ENCODE assay signal across 10 cellular contexts in genomic region chr1:27832762-27833161, GRCh38. TPM values are rescaled to one million over a fixed set of nuclear protein-coding genes. Genes with fewer than 3 reads are reported as not detected.
DNase-seq lines count a peak whose midpoint lies in the region; ATAC-seq and TF ChIP-seq lines count a peak whose summit lies in the region.
"Had no signal": no experiment of that assay in that cellular context is flagged by ENCODE, and none has a peak within 500 bp of the region (broad histone marks: within the 10 kb centered on the region; RNA-seq: fewer than 3 reads in every experiment).

No MANE protein-coding gene starts in this region.

- DNase-seq in activated CD8-positive, alpha-beta T cell treated with anti-CD3 and anti-CD28 coated beads for 36 hours = no peak
- no peak for DNase-seq in activated CD8-positive, alpha-beta T cell treated with anti-CD3 and anti-CD28 coated beads, Interleukin-2, amount 10 ng/mL, durations not matched to agents 7 days and 5 days
- DNase-seq in OCI-LY7 (ENCODE audit: low spot score) (no peak), endodermal cell (no peak), renal cortical epithelial cell (ENCODE audit: low read depth) (peak; percentile 36), ovary (no peak), DMS153 treated with DMSO at 0.1 percent for 48 hours (lab: John Stamatoyannopoulos, UW; ENCODE audit: unreplicated experiment) (no peak)
- DNase-seq: NCI-H1105, uterus had no signal

- H3K4me3 ChIP-seq in OCI-LY7 (ENCODE audit: low read depth, low read length, poor library complexity, severe bottlenecking) = no peak overlapping the region
- peak overlapping the region; percentile 94 for H3K4me3 ChIP-seq in endodermal cell (ENCODE audit: low read length)
- H3K4me3 ChIP-seq in ovary = no peak overlapping the region
- H3K4me3 ChIP-seq: uterus had no signal

- no peak overlapping the region for H3K9ac ChIP-seq in endodermal cell (ENCODE audit: extremely low read depth, low read length, poor library complexity, severe bottlenecking)

- no peaks in the 10 kb centered on the region for H3K27me3 ChIP-seq in endodermal cell (ENCODE audit: control insufficient read depth, insufficient read depth, low read length, poor library complexity, severe bottlenecking)
- H3K27me3 ChIP-seq in ovary = no peaks in the 10 kb centered on the region
- H3K27me3 ChIP-seq: uterus had no signal

- H3K4me3 Mint-ChIP-seq in activated CD8-positive, alpha-beta T cell treated with anti-CD3 and anti-CD28 coated beads for 36 hours = peak overlapping the region; percentile 13
- H3K4me3 Mint-ChIP-seq in activated CD8-positive, alpha-beta T cell treated with anti-CD3 and anti-CD28 coated beads, Interleukin-2, amount 10 ng/mL, durations not matched to agents 7 days and 5 days = no peak overlapping the region
- H3K4me3 Mint-ChIP-seq in endodermal cell = no peak overlapping the region

- H3K27ac Mint-ChIP-seq in activated CD8-positive, alpha-beta T cell treated with anti-CD3 and anti-CD28 coated beads for 36 hours = peak overlapping the region; percentile 31
- no peak overlapping the region for H3K27ac Mint-ChIP-seq in activated CD8-positive, alpha-beta T cell treated with anti-CD3 and anti-CD28 coated beads, Interleukin-2, amount 10 ng/mL, durations not matched to agents 7 days and 5 days
- H3K27ac Mint-ChIP-seq in endodermal cell = peak overlapping the region; percentile 33

- 94 to 100% methylated on average over 1 to 2 of the region's 2 CpGs for WGBS in endodermal cell (ENCODE audit: insufficient coverage in 1 of 2, insufficient read length in 1 of 2), 2 experiments
- 69 to 81% (median 70%) methylated on average over 2 of the region's 2 CpGs for WGBS in ovary, 3 donors

- no peak for TF ChIP-seq EP300 in ovary (IDR thresholded peaks at IDR 0.05)

- H3K9me3 Mint-ChIP-seq in activated CD8-positive, alpha-beta T cell treated with anti-CD3 and anti-CD28 coated beads for 36 hours = no peaks in the 10 kb centered on the region
- H3K9me3 Mint-ChIP-seq in activated CD8-positive, alpha-beta T cell treated with anti-CD3 and anti-CD28 coated beads, Interleukin-2, amount 10 ng/mL, durations not matched to agents 7 days and 5 days (ENCODE audit: insufficient read depth) = no peaks in the 10 kb centered on the region
- no peaks in the 10 kb centered on the region for H3K9me3 Mint-ChIP-seq in endodermal cell

- H3K79me2 ChIP-seq in OCI-LY7 (ENCODE audit: insufficient read depth, low read depth, low read length) = peaks cover 64% of the 10 kb centered on the region

- POLR2A ChIA-PET in activated CD8-positive, alpha-beta T cell treated with anti-CD3 and anti-CD28 coated beads for 36 hours (lab: Charles Lee) = interaction anchor here (0.6 to 1.7 kb wide), 2 partner anchors 10 to 31 kb away, joined by 4 to 6 read pairs; no protein-coding TSS in a partner anchor
- POLR2A ChIA-PET in activated CD8-positive, alpha-beta T cell treated with anti-CD3 and anti-CD28 coated beads, Interleukin-2, amount 10 ng/mL, durations not matched to agents 7 days and 5 days (lab: Charles Lee) = no interaction called here
- POLR2A ChIA-PET in OCI-LY7 (lab: Charles Lee) = interaction anchor here (0.7 to 1.2 kb wide), 2 partner anchors 60 to 107 kb away, joined by 3 to 6 read pairs; partner anchors contain the start of genes FAM76A and STX12

- H3K9me3 ChIP-seq in OCI-LY7 (ENCODE audit: low read length) = no peaks in the 10 kb centered on the region
- H3K9me3 ChIP-seq in endodermal cell (ENCODE audit: control insufficient read depth, low read length) = no peaks in the 10 kb centered on the region
- H3K9me3 ChIP-seq in ovary = no peaks in the 10 kb centered on the region
- H3K9me3 ChIP-seq: uterus had no signal

- CTCF ChIA-PET in activated CD8-positive, alpha-beta T cell treated with anti-CD3 and anti-CD28 coated beads for 36 hours (lab: Charles Lee) = interaction anchor here (0.6 to 1.4 kb wide), 3 partner anchors 8 to 164 kb away, joined by 3 to 5 read pairs (median 4); no protein-coding TSS in a partner anchor
- CTCF ChIA-PET in activated CD8-positive, alpha-beta T cell treated with anti-CD3 and anti-CD28 coated beads, Interleukin-2, amount 10 ng/mL, durations not matched to agents 7 days and 5 days (lab: Charles Lee) = interaction anchor here (0.5 to 3.7 kb wide), 5 partner anchors 12 to 568 kb away, joined by 3 to 12 read pairs (median 4); partner anchors contain the start of gene FAM76A
- CTCF ChIA-PET in OCI-LY7 (lab: Charles Lee; ENCODE audit: unreplicated experiment) = no interaction called here

- TF ChIP-seq POLR2A in ovary (IDR thresholded peaks at IDR 0.05) = no peak

- H3K4me1 ChIP-seq in OCI-LY7 (ENCODE audit: insufficient read depth, low read length, poor library complexity, severe bottlenecking) = peaks cover 23% of the 10 kb centered on the region
- peaks cover 3% of the 10 kb centered on the region for H3K4me1 ChIP-seq in endodermal cell (ENCODE audit: control insufficient read depth, insufficient read depth, low read length)
- peaks cover 2% of the 10 kb centered on the region for H3K4me1 ChIP-seq in ovary (ENCODE audit: insufficient read depth)

- no peak for ATAC-seq in activated CD8-positive, alpha-beta T cell treated with anti-CD3 and anti-CD28 coated beads for 36 hours
- no peak for ATAC-seq in activated CD8-positive, alpha-beta T cell treated with anti-CD3 and anti-CD28 coated beads, Interleukin-2, amount 10 ng/mL, durations not matched to agents 7 days and 5 days
- ATAC-seq in HG03045 (IDR thresholded peaks at IDR 0.05; ENCODE audit: unreplicated experiment) = no peak

- H3K27me3 Mint-ChIP-seq in activated CD8-positive, alpha-beta T cell treated with anti-CD3 and anti-CD28 coated beads for 36 hours = no peaks in the 10 kb centered on the region
- no peaks in the 10 kb centered on the region for H3K27me3 Mint-ChIP-seq in activated CD8-positive, alpha-beta T cell treated with anti-CD3 and anti-CD28 coated beads, Interleukin-2, amount 10 ng/mL, durations not matched to agents 7 days and 5 days (ENCODE audit: low read depth)
- no peaks in the 10 kb centered on the region for H3K27me3 Mint-ChIP-seq in endodermal cell (ENCODE audit: insufficient read depth)

- H3K27ac ChIP-seq in OCI-LY7 (ENCODE audit: low read depth, low read length, poor library complexity, severe bottlenecking) = no peak overlapping the region
- H3K27ac ChIP-seq in endodermal cell (ENCODE audit: low read depth, low read length) = no peak overlapping the region
- no peak overlapping the region for H3K27ac ChIP-seq in ovary
- H3K27ac ChIP-seq: uterus had no signal

- H3K9me2 ChIP-seq in OCI-LY7 (ENCODE audit: insufficient read depth, low read length) = no peaks in the 10 kb centered on the region

- peaks cover 28% of the 10 kb centered on the region for H3K36me3 Mint-ChIP-seq in activated CD8-positive, alpha-beta T cell treated with anti-CD3 and anti-CD28 coated beads for 36 hours (ENCODE audit: low read depth)
- H3K36me3 Mint-ChIP-seq in activated CD8-positive, alpha-beta T cell treated with anti-CD3 and anti-CD28 coated beads, Interleukin-2, amount 10 ng/mL, durations not matched to agents 7 days and 5 days (ENCODE audit: low read depth) = peaks cover 41% of the 10 kb centered on the region
- peaks cover 31% of the 10 kb centered on the region for H3K36me3 Mint-ChIP-seq in endodermal cell (ENCODE audit: low read depth)

- H4K20me1 ChIP-seq in OCI-LY7 (ENCODE audit: insufficient read depth, low read length) = peaks cover 23% of the 10 kb centered on the region

- BruUV-seq in OCI-LY7 (replicated peaks; lab: Mats Ljungman, UMichigan) = no TSS peak

- intact Hi-C loops in activated CD8-positive, alpha-beta T cell treated with anti-CD3 and anti-CD28 coated beads for 36 hours (cut with micrococcal nuclease) = no loop called here
- intact Hi-C loops in OCI-LY7 (cut with micrococcal nuclease; ENCODE audit: unreplicated experiment) = loop anchor here (10.0 kb wide), 1 partner anchor 158 kb away; the partner anchor contains the start of gene IFI6
- intact Hi-C loops in ovary (cut with DNase I) = no loop called here

- peak overlapping the region; percentile 90 for H3K4me2 ChIP-seq in OCI-LY7 (ENCODE audit: low read length)

- H3K4me1 Mint-ChIP-seq in activated CD8-positive, alpha-beta T cell treated with anti-CD3 and anti-CD28 coated beads for 36 hours (ENCODE audit: low read depth) = peaks cover 32% of the 10 kb centered on the region
- H3K4me1 Mint-ChIP-seq in activated CD8-positive, alpha-beta T cell treated with anti-CD3 and anti-CD28 coated beads, Interleukin-2, amount 10 ng/mL, durations not matched to agents 7 days and 5 days (ENCODE audit: low read depth) = peaks cover 46% of the 10 kb centered on the region
- peaks cover 19% of the 10 kb centered on the region for H3K4me1 Mint-ChIP-seq in endodermal cell

- no peak for TF ChIP-seq CTCF in activated CD8-positive, alpha-beta T cell treated with anti-CD3 and anti-CD28 coated beads for 36 hours (IDR thresholded peaks at IDR 0.05)
- no peak for TF ChIP-seq CTCF in OCI-LY7 (conservative IDR thresholded peaks at IDR 0.05; ENCODE audit: low read length)
- TF ChIP-seq CTCF in endodermal cell (conservative IDR thresholded peaks at IDR 0.05) = no peak
- no peak for TF ChIP-seq CTCF in ovary (IDR thresholded peaks at IDR 0.05)

- peaks cover 60% of the 10 kb centered on the region for H3K36me3 ChIP-seq in OCI-LY7 (ENCODE audit: insufficient read depth, low read length)
- peaks cover 42% of the 10 kb centered on the region for H3K36me3 ChIP-seq in endodermal cell (ENCODE audit: control insufficient read depth, insufficient read depth, low read length)
- H3K36me3 ChIP-seq in ovary = no peaks in the 10 kb centered on the region
- H3K36me3 ChIP-seq: uterus had no signal

- no peak overlapping the region for H2AFZ ChIP-seq in OCI-LY7 (ENCODE audit: low read length)

RNA-seq across cellular contexts. Expression of gene PPP1R8, which starts 2.2 kb away (rescaled TPM):
- 10 to 100 TPM; 50.2 to 54.4 TPM for total RNA-seq in activated CD8-positive, alpha-beta T cell treated with anti-CD3 and anti-CD28 coated beads for 36 hours
- 10 to 100 TPM; 61.4 to 66.6 TPM for total RNA-seq in activated CD8-positive, alpha-beta T cell treated with anti-CD3 and anti-CD28 coated beads, Interleukin-2, amount 10 ng/mL, durations not matched to agents 7 days and 5 days
- total RNA-seq in OCI-LY7 (2014; rRNA removed; shearing (Covaris generic)) = 71.3 and 72.4 TPM in 2 replicates
- total RNA-seq in OCI-LY7 (2022) (57.3 and 58.0 TPM in 2 replicates), endodermal cell (10 to 100 TPM; 45.0 to 48.1 TPM), renal cortical epithelial cell (47.1 and 61.7 TPM in 2 replicates), ovary (10 to 100 TPM; 24.9 to 49.0 (median 37.9) TPM)
- 49.6 TPM for polyA plus RNA-seq in endodermal cell (2013, experiment 1 of 2)
- 49.6 TPM for polyA plus RNA-seq in endodermal cell (2013, experiment 2 of 2)
- 10 to 100 TPM; 33.8 to 37.4 TPM for polyA plus RNA-seq in ovary

RNA-seq across cellular contexts. Expression of gene THEMIS2, which starts 39.6 kb away (rescaled TPM):
- total RNA-seq in activated CD8-positive, alpha-beta T cell treated with anti-CD3 and anti-CD28 coated beads for 36 hours = 10 to 100 TPM; 13.8 to 16.0 TPM
- 10 to 100 TPM; 35.9 to 39.9 TPM for total RNA-seq in activated CD8-positive, alpha-beta T cell treated with anti-CD3 and anti-CD28 coated beads, Interleukin-2, amount 10 ng/mL, durations not matched to agents 7 days and 5 days
- total RNA-seq in OCI-LY7 (2014; rRNA removed; shearing (Covaris generic)) = 0.98 and 4.1 TPM in 2 replicates
- 15.4 and 20.3 TPM in 2 replicates for total RNA-seq in OCI-LY7 (2022)
- 1 to 10 TPM; 8.5 to 8.8 TPM for total RNA-seq in endodermal cell
- 4.2 TPM for polyA plus RNA-seq in endodermal cell (2013, experiment 1 of 2)
- polyA plus RNA-seq in endodermal cell (2013, experiment 2 of 2) = 4.6 TPM
- total RNA-seq in renal cortical epithelial cell = 9.3 and 37.5 TPM in 2 replicates
- 10 to 100 TPM in 2 of 7 donors, 1 to 10 TPM in 5; 2.7 to 14.0 (median 7.8) TPM for total RNA-seq in ovary
- polyA plus RNA-seq in ovary = 10 to 100 TPM in 1 of 2 donors, 1 to 10 TPM in 1; 3.9 to 16.9 TPM

RNA-seq across cellular contexts. Expression of gene STX12, which starts 59.7 kb away (rescaled TPM):
- total RNA-seq in activated CD8-positive, alpha-beta T cell treated with anti-CD3 and anti-CD28 coated beads for 36 hours = 10 to 100 TPM; 19.4 to 22.1 TPM
- 10 to 100 TPM; 21.8 to 23.9 TPM for total RNA-seq in activated CD8-positive, alpha-beta T cell treated with anti-CD3 and anti-CD28 coated beads, Interleukin-2, amount 10 ng/mL, durations not matched to agents 7 days and 5 days
- 17.2 and 19.8 TPM in 2 replicates for total RNA-seq in OCI-LY7 (2014; rRNA removed; shearing (Covaris generic))
- total RNA-seq in OCI-LY7 (2022) = 29.7 and 30.1 TPM in 2 replicates
- 10 to 100 TPM; 19.5 to 23.3 TPM for total RNA-seq in endodermal cell
- 30.7 TPM for polyA plus RNA-seq in endodermal cell (2013, experiment 1 of 2)
- 31.6 TPM for polyA plus RNA-seq in endodermal cell (2013, experiment 2 of 2)
- total RNA-seq in renal cortical epithelial cell = 66.0 and 75.5 TPM in 2 replicates
- 10 to 100 TPM; 34.3 to 45.7 (median 41.2) TPM for total RNA-seq in ovary
- 10 to 100 TPM; 23.9 to 74.8 TPM for polyA plus RNA-seq in ovary
